Comparison of ENCODE assay signal across 18 cellular contexts in the genomic region with DNA sequence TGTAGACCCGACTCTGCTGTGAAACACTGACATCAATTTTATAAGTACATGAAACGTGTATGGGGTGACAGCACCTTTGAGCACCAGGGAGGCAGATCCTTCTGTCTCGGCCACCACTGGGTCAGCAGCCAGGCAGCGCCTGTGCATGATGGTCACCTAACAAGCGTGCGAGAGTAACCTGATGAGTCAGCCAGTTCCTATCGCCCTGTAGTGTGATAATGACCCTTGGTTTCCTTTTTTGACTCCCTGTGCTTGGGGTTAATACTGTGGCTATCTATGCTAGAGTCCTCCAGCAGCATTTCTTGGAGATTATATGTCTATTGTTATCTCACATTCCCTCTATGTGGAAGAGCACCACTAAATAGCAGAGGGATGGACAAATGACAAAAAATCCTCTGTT.
"Had no signal": no experiment of that assay in that cellular context is flagged by ENCODE, and none has a peak within 500 bp of the region (broad histone marks: within the 10 kb centered on the region; RNA-seq: fewer than 3 reads in every experiment).

No MANE protein-coding gene starts in this region.

- H3K4me3 ChIP-seq: breast epithelium, dorsolateral prefrontal cortex, gastrocnemius medialis, right atrium auricular region had no signal

- H3K4me1 Mint-ChIP-seq: activated naive CD8-positive, alpha-beta T cell treated with anti-CD3 and anti-CD28 coated beads, Interleukin-2, amount 50 U/mL, for 24 hours; activated T-helper 17 cell treated with anti-CD3 and anti-CD28 coated beads, Interleukin-2, amount 50 U/mL, for 72 hours; memory B cell; natural killer cell had no signal

- H3K9me3 ChIP-seq: breast epithelium, gastrocnemius medialis, right atrium auricular region had no signal

- H3K9me3 Mint-ChIP-seq: activated naive CD4-positive, alpha-beta T cell treated with anti-CD3 and anti-CD28 coated beads for 36 hours; activated naive CD8-positive, alpha-beta T cell treated with anti-CD3 and anti-CD28 coated beads, Interleukin-2, amount 50 U/mL, for 24 hours; endodermal cell; memory B cell; T-helper 2 cell treated with Interferon-gamma antibody and Interleukin-4, amounts not matched to agents 5 μg/mL and 100 μg/mL, for 36 hours had no signal

- FAIRE-seq: islet of Langerhans had no signal

- H3K36me3 ChIP-seq: breast epithelium, gastrocnemius medialis, right atrium auricular region had no signal

- H3K4me1 ChIP-seq: breast epithelium, right atrium auricular region had no signal

- H3K27me3 Mint-ChIP-seq: activated naive CD8-positive, alpha-beta T cell treated with anti-CD3 and anti-CD28 coated beads, Interleukin-2, amount 50 U/mL, for 24 hours had no signal

- DNase-seq: activated CD4-positive, alpha-beta T cell treated with anti-CD3 and anti-CD28 coated beads, Interleukin-2, amount 50 U/mL, for 4 hours; activated CD4-positive, CD25-positive, alpha-beta regulatory T cell treated with anti-CD3 and anti-CD28 coated beads, Interleukin-2, amount 50 U/mL, for 72 hours; activated naive CD4-positive, alpha-beta T cell treated with anti-CD3 and anti-CD28 coated beads for 36 hours; activated naive CD8-positive, alpha-beta T cell treated with anti-CD3 and anti-CD28 coated beads, Interleukin-2, amount 50 U/mL, for 24 hours; aorta; dorsolateral prefrontal cortex; endodermal cell; gastrocnemius medialis; natural killer cell; posterior cingulate gyrus; stimulated activated CD4-positive, alpha-beta T cell treated with anti-CD3 and anti-CD28 coated beads, Interleukin-4, amount 100 ng/mL, for 24 hours; stimulated activated naive CD4-positive, alpha-beta T cell treated with Interleukin-2 at 50 U/mL for 16 hours had no signal

- H3K27ac Mint-ChIP-seq: activated naive CD4-positive, alpha-beta T cell treated with anti-CD3 and anti-CD28 coated beads for 36 hours; activated naive CD8-positive, alpha-beta T cell treated with anti-CD3 and anti-CD28 coated beads, Interleukin-2, amount 50 U/mL, for 24 hours; activated T-helper 17 cell treated with anti-CD3 and anti-CD28 coated beads, Interleukin-2, amount 50 U/mL, for 72 hours; endodermal cell; memory B cell; natural killer cell; T-helper 2 cell treated with Interferon-gamma antibody and Interleukin-4, amounts not matched to agents 5 μg/mL and 100 μg/mL, for 36 hours had no signal

- H3K27me3 ChIP-seq: breast epithelium, dorsolateral prefrontal cortex, gastrocnemius medialis, right atrium auricular region had no signal

- H3K36me3 Mint-ChIP-seq: memory B cell, natural killer cell had no signal

- ATAC-seq: activated naive CD8-positive, alpha-beta T cell treated with anti-CD3 and anti-CD28 coated beads, Interleukin-2, amount 50 U/mL, for 24 hours; activated T-helper 17 cell treated with anti-CD3 and anti-CD28 coated beads, Interleukin-2, amount 50 U/mL, for 72 hours; gastrocnemius medialis; natural killer cell had no signal

- H3K4me3 Mint-ChIP-seq: activated naive CD4-positive, alpha-beta T cell treated with anti-CD3 and anti-CD28 coated beads for 36 hours; activated naive CD8-positive, alpha-beta T cell treated with anti-CD3 and anti-CD28 coated beads, Interleukin-2, amount 50 U/mL, for 24 hours; activated T-helper 17 cell treated with anti-CD3 and anti-CD28 coated beads, Interleukin-2, amount 50 U/mL, for 72 hours; endodermal cell; memory B cell; natural killer cell; T-helper 2 cell treated with Interferon-gamma antibody and Interleukin-4, amounts not matched to agents 5 μg/mL and 100 μg/mL, for 36 hours had no signal

- H3K27ac ChIP-seq: breast epithelium, dorsolateral prefrontal cortex, gastrocnemius medialis, right atrium auricular region had no signal
